ENCODE assay signal across 8 cellular contexts in the genomic region with DNA sequence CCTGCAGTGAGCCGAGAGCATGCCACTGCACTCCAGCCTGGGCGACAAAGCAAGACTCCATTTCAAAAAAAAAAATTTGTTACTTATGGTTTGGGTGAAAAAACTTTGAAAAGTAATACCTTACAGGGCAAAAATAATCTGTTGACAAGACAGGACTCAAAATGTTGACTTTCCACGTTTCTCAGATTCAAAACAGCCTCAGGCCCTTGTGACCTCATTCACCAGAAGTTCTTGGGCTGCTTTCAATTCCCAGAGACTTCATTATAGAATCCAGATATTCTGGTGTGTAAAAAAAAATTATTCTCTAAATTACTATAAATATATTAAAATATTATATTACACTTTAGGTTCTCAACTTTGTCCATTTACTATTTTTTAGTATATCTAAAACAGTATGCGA.
"Had no signal": no experiment of that assay in that cellular context is flagged by ENCODE, and none has a peak within 500 bp of the region (broad histone marks: within the 10 kb centered on the region; RNA-seq: fewer than 3 reads in every experiment).

No MANE protein-coding gene starts in this region.

- H3K36me3 ChIP-seq: HAP-1 had no signal

- ATAC-seq: HCT116, K562 had no signal

- H3K4me1 ChIP-seq: HAP-1 had no signal

- H3K9me3 ChIP-seq: HAP-1 had no signal

- DNase-seq: GOT3, H7, HFFc6, IMR-90, KG1 had no signal

- H3K4me3 ChIP-seq: HAP-1, K562 had no signal
